Comparison of ENCODE assay signal across 20 cellular contexts in genomic region chr3:60746043-60746638, GRCh38.
A peak's percentile ranks its signal among the peaks of the same experiment; 100 is the strongest.
DNase-seq lines count a peak whose midpoint lies in the region; ATAC-seq, FAIRE-seq and TF ChIP-seq lines count a peak whose summit lies in the region.
"Had no signal": no experiment of that assay in that cellular context is flagged by ENCODE, and none has a peak within 500 bp of the region (broad histone marks: within the 10 kb centered on the region; RNA-seq: fewer than 3 reads in every experiment).

No MANE protein-coding gene starts in this region.

- no peak for TF ChIP-seq POLR2A in H1 (IDR thresholded peaks at IDR 0.05; ENCODE audit: control extremely low read depth in 1 of 2, low read depth in 2 of 2, low read length in 2 of 2)

- no peaks in the 10 kb centered on the region for H3K9me2 ChIP-seq in neural cell (ENCODE audit: insufficient read depth, low read length)

- H4K8ac ChIP-seq in H1 (ENCODE audit: extremely low read depth, insufficient read depth, low read length) = no peak overlapping the region

- 92% methylated on average over 8 of the region's 8 CpGs; no CpG with 5 or more reads in 1 of the 2 experiments for WGBS in H1 (ENCODE audit: extremely low coverage in 1 of 2, insufficient coverage in 1 of 2, insufficient read length in 1 of 2, insufficient replicate concordance in 2 of 2, low coverage in 1 of 2, low lambda C conversion rate in 2 of 2, missing lambda C conversion rate in 1 of 2), 2 experiments
- 96 to 97% methylated on average over 8 of the region's 8 CpGs for WGBS in heart right ventricle, 2 donors

- H3K79me2 ChIP-seq in H1 (ENCODE audit: control insufficient read depth in 1 of 2, insufficient read depth in 2 of 2, low read length in 2 of 2) = no peaks in the 10 kb centered on the region
- no peaks in the 10 kb centered on the region for H3K79me2 ChIP-seq in neural cell (replicated peaks; ENCODE audit: insufficient read depth, low read length)

- DNase-seq in Caki2 (ENCODE audit: low read depth) (peak; percentile 68), HT1080 (ENCODE audit: low read depth) (peak; percentile 40), H1 (ENCODE audit: low read depth in 1 of 2, low spot score in 2 of 2) (no peak), NOMO-1 treated with DMSO at 0.1 percent for 48 hours (lab: John Stamatoyannopoulos, UW; ENCODE audit: unreplicated experiment) (no peak), anterior cingulate cortex (lab: John Stamatoyannopoulos, UW) (no peak), heart right ventricle (no peak), NAMALWA (ENCODE audit: low spot score) (no peak)
- DNase-seq: CD4-positive, alpha-beta memory T cell; DMS53; NCI-H1417 treated with DMSO at 0.1 percent for 48 hours; NCI-H2029; NCI-H2171; NK-92 treated with Interleukin-12 subunit alpha and Interleukin-12 subunit beta, amount 100 ng/mL, for 24 hours; Right ventricle myocardium superior; T-cell had no signal

- H3K36me3 ChIP-seq in H1 (ENCODE audit: control insufficient read depth in 2 of 4, insufficient read depth in 4 of 4, low read length in 3 of 4) (peaks cover 0 to 10% (median 2%) of the 10 kb centered on the region in 4 experiments; a peak in 3 of 8 replicates), neural cell (ENCODE audit: insufficient read depth, low read length) (no peaks in the 10 kb centered on the region), heart right ventricle (no peaks in the 10 kb centered on the region)
- H3K36me3 ChIP-seq: BLaER1 had no signal

- H4K91ac ChIP-seq in H1 (replicated peaks; ENCODE audit: insufficient read length, low read length) = peak overlapping the region; percentile 21

- H3K18ac ChIP-seq in H1 (ENCODE audit: extremely low read depth, low read length) = no peak overlapping the region

- peaks cover 0 to 2% (median 0%) of the 10 kb centered on the region in 4 experiments; a peak in 1 of 7 replicates for H3K27me3 ChIP-seq in H1 (replicated peaks in 1 of 4; ENCODE audit: control insufficient read depth in 3 of 4, extremely low read depth in 1 of 4, insufficient read depth in 3 of 4, low read length in 3 of 4)
- no peaks in the 10 kb centered on the region for H3K27me3 ChIP-seq in neural cell (ENCODE audit: insufficient read depth, low read depth, low read length)
- H3K27me3 ChIP-seq in heart right ventricle = no peaks in the 10 kb centered on the region
- H3K27me3 ChIP-seq: BLaER1 had no signal

- no peak overlapping the region for H2BK15ac ChIP-seq in H1 (ENCODE audit: low read length)

- H3K79me1 ChIP-seq in H1 (ENCODE audit: low read depth, low read length) = no peaks in the 10 kb centered on the region

- H3K56ac ChIP-seq in H1 (replicated peaks; ENCODE audit: insufficient read length, low read depth, low read length) = no peak overlapping the region

- TF ChIP-seq RAD21 in H1 (IDR thresholded peaks at IDR 0.05 in 1 of 2, conservative IDR thresholded peaks at IDR 0.05 in 1 of 2; ENCODE audit: low read depth in 2 of 2, low read length in 2 of 2) (no peak), neural cell (conservative IDR thresholded peaks at IDR 0.05) (no peak)

- no peak overlapping the region for H2BK12ac ChIP-seq in H1 (ENCODE audit: low read depth, low read length)

- H3K4me1 ChIP-seq in H1 (replicated peaks in 1 of 4; ENCODE audit: control insufficient read depth in 3 of 4, insufficient read depth in 4 of 4, low read length in 3 of 4) (peaks cover 0 to 14% (median 9%) of the 10 kb centered on the region in 4 experiments; a peak in 4 of 7 replicates), heart right ventricle (peaks cover 0 to 21% (median 0%) of the 10 kb centered on the region in 9 donors)

- no peak overlapping the region for H2AK5ac ChIP-seq in H1 (ENCODE audit: low read depth, low read length)

- FAIRE-seq in H1 (lab: Jason Lieb, UNC) = no peak
- FAIRE-seq: GM12891, GM19239, RCC 7860 had no signal

- no peak for TF ChIP-seq CTCF in H1 (IDR thresholded peaks at IDR 0.05; ENCODE audit: control extremely low read depth in 1 of 3, insufficient read depth in 1 of 3, low read depth in 1 of 3, low read length in 3 of 3)
- TF ChIP-seq CTCF in neural cell (IDR thresholded peaks at IDR 0.05; ENCODE audit: poor library complexity, severe bottlenecking) = no peak
- TF ChIP-seq CTCF in heart right ventricle (IDR thresholded peaks at IDR 0.05) = no peak

- H3K4me3 ChIP-seq in H1 (ENCODE audit: extremely low read depth in 1 of 4, insufficient read depth in 2 of 4, low read depth in 3 of 4, low read length in 4 of 4) (no peak overlapping the region), neural cell (ENCODE audit: low read length) (no peak overlapping the region), heart right ventricle (no peak overlapping the region)
- H3K4me3 ChIP-seq: BLaER1 had no signal

- H3K14ac ChIP-seq in H1 (ENCODE audit: insufficient read length) = no peak overlapping the region

- in situ Hi-C loops in Caki2 (cut with HindIII; ENCODE audit: low pct_unique_long_range_greater_than_20kb, low sequenced_read_pairs) = no loop called here

- no peak overlapping the region for H2AFZ ChIP-seq in H1 (ENCODE audit: low read length)
- H2AFZ ChIP-seq in neural cell (ENCODE audit: low read depth, low read length) = no peak overlapping the region

- intact Hi-C loops in heart right ventricle (cut with DNase I) = no loop called here

- TF ChIP-seq EP300 in H1 (IDR thresholded peaks at IDR 0.05; ENCODE audit: borderline replicate concordance in 1 of 2, low read depth in 2 of 2, low read length in 2 of 2) (no peak), neural cell (conservative IDR thresholded peaks at IDR 0.05; ENCODE audit: poor library complexity, severe bottlenecking) (peak; percentile 2)

- H3K23ac ChIP-seq in H1 (ENCODE audit: insufficient read length) = no peak overlapping the region

- H3K4ac ChIP-seq in H1 (replicated peaks; ENCODE audit: insufficient read length, low read depth, low read length) = no peak overlapping the region

- no peak overlapping the region for H2BK5ac ChIP-seq in H1 (ENCODE audit: low read depth, low read length)

- no peak overlapping the region for H2BK20ac ChIP-seq in H1 (ENCODE audit: low read length)

- H3K9ac ChIP-seq in H1 (replicated peaks in 1 of 4; ENCODE audit: extremely low read depth in 1 of 4, low read depth in 3 of 4, low read length in 3 of 4) = no peak overlapping the region
- H3K9ac ChIP-seq in neural cell (ENCODE audit: low read length) = no peak overlapping the region
- H3K9ac ChIP-seq: BLaER1 had no signal

- H3F3A ChIP-seq in neural cell (ENCODE audit: insufficient read depth, low read length, poor library complexity, severe bottlenecking) = no peaks in the 10 kb centered on the region

- POLR2A ChIA-PET in H1 (lab: Charles Lee; ENCODE audit: partially characterized antibody) = interaction anchor here (0.7 kb wide), 1 partner anchor 186 kb away, joined by 3 read pairs; no protein-coding TSS in a partner anchor

- H3K4me2 ChIP-seq in H1 (ENCODE audit: insufficient read depth in 1 of 2, low read depth in 2 of 2, low read length in 2 of 2) (no peak overlapping the region), neural cell (ENCODE audit: low read length) (no peak overlapping the region)
- H3K4me2 ChIP-seq: BLaER1 had no signal

- H2BK120ac ChIP-seq in H1 (replicated peaks; ENCODE audit: low read depth, low read length) = no peak overlapping the region

- H3K23me2 ChIP-seq in H1 (ENCODE audit: low read depth, low read length) = no peaks in the 10 kb centered on the region

- H3K27ac ChIP-seq in H1 (ENCODE audit: low read depth, low read length) (no peak overlapping the region), neural cell (ENCODE audit: low read length) (no peak overlapping the region), heart right ventricle (no peak overlapping the region)
- H3K27ac ChIP-seq: BLaER1 had no signal

- ATAC-seq in heart right ventricle = no peak
- ATAC-seq: T-cell had no signal

- H4K20me1 ChIP-seq in H1 (replicated peaks in 1 of 2; ENCODE audit: control insufficient read depth in 1 of 2, insufficient read depth in 2 of 2, low read length in 2 of 2) (no peaks in the 10 kb centered on the region), neural cell (ENCODE audit: insufficient read depth) (no peaks in the 10 kb centered on the region)
- H4K20me1 ChIP-seq: BLaER1 had no signal

- no peak overlapping the region for H4K5ac ChIP-seq in H1 (ENCODE audit: insufficient read length, low read depth, low read length)

- CTCF ChIA-PET in H1 (lab: Charles Lee; ENCODE audit: partially characterized antibody) = interaction anchor here (1.6 to 2.3 kb wide), 2 partner anchors 8 kb away, joined by 5 to 6 read pairs; no protein-coding TSS in a partner anchor

- H3K9me3 ChIP-seq in H1 (ENCODE audit: insufficient read depth in 2 of 2, low read depth in 1 of 2, low read length in 1 of 2) (peaks cover 18 to 20% of the 10 kb centered on the region in 2 experiments), neural cell (ENCODE audit: low read length) (no peaks in the 10 kb centered on the region), heart right ventricle (peaks cover 0 to 13% (median 0%) of the 10 kb centered on the region in 11 donors)

TF ChIP-seq in H1, 55 proteins besides CTCF, POLR2A, EP300 and RAD21:
- TF ChIP-seq MAX (IDR thresholded peaks at IDR 0.05) (no peak), SIRT6 (IDR thresholded peaks at IDR 0.05; ENCODE audit: low read length) (no peak), CTBP2 (IDR thresholded peaks at IDR 0.05; ENCODE audit: borderline replicate concordance, insufficient read depth, insufficient read length, low read length) (no peak), CREB1 (IDR thresholded peaks at IDR 0.05) (no peak), MAFK (IDR thresholded peaks at IDR 0.05; ENCODE audit: low read depth, low read length) (no peak)

TF ChIP-seq in neural cell, 6 proteins besides CTCF, POLR2A, EP300 and RAD21 (continues in another document):
- TF ChIP-seq MXI1 (conservative IDR thresholded peaks at IDR 0.05; ENCODE audit: poor library complexity, severe bottlenecking) = no peak
- no peak for TF ChIP-seq EZH2 (IDR thresholded peaks at IDR 0.05; ENCODE audit: borderline replicate concordance, insufficient read depth, low read length, poor library complexity, severe bottlenecking)
- no peak for TF ChIP-seq SMC3 (conservative IDR thresholded peaks at IDR 0.05; ENCODE audit: poor library complexity)

Comparison
In these comparisons a context has a peak if more than half of its experiments do, and no peak if none do; other contexts are left out.
1. DNase-seq: peak in Caki2 (single experiment) and HT1080 (single experiment); none in H1 (0 of 2), NOMO-1 treated with DMSO at 0.1 percent for 48 hours (single experiment), anterior cingulate cortex (0 of 58), heart right ventricle (0 of 2) and NAMALWA (single experiment).